Comparison of ENCODE assay signal across 12 cellular contexts in the genomic region with DNA sequence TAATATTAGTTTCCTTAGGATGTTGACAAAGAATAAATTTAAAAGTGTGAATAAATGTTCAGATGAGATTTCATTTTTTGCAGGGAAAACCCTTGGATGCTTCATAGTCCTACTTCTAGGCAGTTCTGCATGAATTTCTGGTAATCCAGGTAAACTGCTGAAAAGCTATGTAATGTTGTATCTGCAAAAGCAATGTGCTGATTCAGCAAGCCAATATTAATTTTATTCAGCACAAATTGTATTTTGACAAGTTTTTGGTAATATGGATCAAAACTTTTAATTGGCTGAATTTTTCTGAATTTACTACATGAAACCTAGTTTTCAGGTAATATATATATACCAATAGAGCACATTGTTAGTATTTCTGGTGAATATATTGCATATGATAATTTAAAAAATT.
"Had no signal": no experiment of that assay in that cellular context is flagged by ENCODE, and none has a peak within 500 bp of the region (broad histone marks: within the 10 kb centered on the region; RNA-seq: fewer than 3 reads in every experiment).

No MANE protein-coding gene starts in this region.

- H3K4me1 ChIP-seq: testis had no signal

- H3K27ac ChIP-seq: cardiac muscle cell, ovary, testis had no signal

- DNase-seq: activated CD4-positive, alpha-beta memory T cell treated with anti-CD3 and anti-CD28 coated beads for 36 hours; activated T-cell treated with anti-CD3 and anti-CD28 coated beads, Interleukin-2, amount 50 U/mL, for 72 hours; aorta; nephron progenitor cell; ovary; stimulated activated CD4-positive, alpha-beta T cell treated with anti-CD3 and anti-CD28 coated beads, Interleukin-15, amount 100 ng/mL, for 24 hours; stimulated activated CD4-positive, alpha-beta T cell treated with anti-CD3 and anti-CD28 coated beads, Interleukin-4, amount 100 ng/mL, for 24 hours; T-helper 2 cell; testis had no signal

- ATAC-seq: activated CD4-positive, CD25-positive, alpha-beta regulatory T cell treated with anti-CD3 and anti-CD28 coated beads, Interleukin-2, amount 50 U/mL, for 24 hours; activated T-cell treated with anti-CD3 and anti-CD28 coated beads, Interleukin-2, amount 50 U/mL, for 72 hours had no signal

- H3K9me3 ChIP-seq: ovary, testis had no signal

- FAIRE-seq: TTC549 had no signal

- H3K36me3 ChIP-seq: cardiac muscle cell, ovary had no signal

- H3K27me3 ChIP-seq: cardiac muscle cell, ovary, testis had no signal

- H3K4me3 ChIP-seq: cardiac muscle cell, ovary, testis had no signal
